Comparison of ENCODE assay signal across 8 cellular contexts in genomic region chr6:2839982-2840793, GRCh38. TPM values are rescaled to one million over a fixed set of nuclear protein-coding genes. Genes with fewer than 3 reads are reported as not detected.
DNase-seq lines count a peak whose midpoint lies in the region; ATAC-seq and TF ChIP-seq lines count a peak whose summit lies in the region.

No MANE protein-coding gene starts in this region.

- H3K9me3 ChIP-seq in CD8-positive, alpha-beta T cell (ENCODE audit: low read length), result no peaks in the 10 kb centered on the region
- no peaks in the 10 kb centered on the region for H3K9me3 ChIP-seq in esophagus (ENCODE audit: control insufficient read depth in 2 of 2, insufficient read depth in 1 of 2, low read depth in 1 of 2, low read length in 1 of 2)
- no peaks in the 10 kb centered on the region for H3K9me3 ChIP-seq in ovary
- H3K9me3 ChIP-seq in BE2C, result no peaks in the 10 kb centered on the region

- CTCF ChIA-PET in CD8-positive, alpha-beta T cell (lab: Charles Lee), result interaction anchor here (0.9 to 12.9 kb wide), 7 partner anchors 49 to 150 kb away, joined by 3 to 306 read pairs (median 11); no protein-coding TSS in a partner anchor
- CTCF ChIA-PET in RWPE1 (lab: Yijun Ruan, JAX), result interaction anchor here (1.1 kb wide), 1 partner anchor 49 kb away, joined by 4 read pairs; no protein-coding TSS in a partner anchor

- H3K27me3 ChIP-seq in CD8-positive, alpha-beta T cell (ENCODE audit: insufficient read depth, low read length), result no peaks in the 10 kb centered on the region
- H3K27me3 ChIP-seq in esophagus (ENCODE audit: control insufficient read depth in 1 of 2, insufficient read depth in 2 of 2, low read length in 2 of 2) (no peaks in the 10 kb centered on the region), ovary (no peaks in the 10 kb centered on the region), BE2C (no peaks in the 10 kb centered on the region)

- H3K9me3 Mint-ChIP-seq in CD8-positive, alpha-beta T cell, result no peaks in the 10 kb centered on the region

- TF ChIP-seq POLR2A in ovary (IDR thresholded peaks at IDR 0.05), result no peak

- POLR2A ChIA-PET in CD8-positive, alpha-beta T cell (lab: Charles Lee), result interaction anchor here (0.9 to 3.4 kb wide), 14 partner anchors 13 to 214 kb away, joined by 3 to 19 read pairs (median 6); partner anchors contain the start of genes NQO2, SERPINB9 and WRNIP1
- POLR2A ChIA-PET in RWPE1 (lab: Yijun Ruan, JAX; ENCODE audit: low non-redundant PET), result no interaction called here

- intact Hi-C loops in CD8-positive, alpha-beta T cell (cut with DNase I, micrococcal nuclease), result loop anchor here (1.0 to 10.0 kb wide), 4 partner anchors 49 to 325 kb away; partner anchors contain the start of gene WRNIP1 (in 1 of the 2)
- intact Hi-C loops in ovary (cut with DNase I), result loop anchor here in 2 of 4 donors (5.0 to 10.0 kb wide), 2 partner anchors 92 to 215 kb away; no protein-coding TSS in a partner anchor

- peak overlapping the region; percentile 76 for H3K4me3 ChIP-seq in CD8-positive, alpha-beta T cell (ENCODE audit: low read depth, low read length)
- H3K4me3 ChIP-seq in esophagus (ENCODE audit: low read depth in 1 of 2, low read length in 2 of 2) (peak overlapping the region; percentile 46 to 63), ovary (peak overlapping the region; percentile 69), BE2C (ENCODE audit: low read depth, low read length) (no peak overlapping the region)

- WGBS in esophagus, 2 donors, result 38 to 59% methylated on average over 12 of the region's 12 CpGs
- 71 to 79% (median 74%) methylated on average over 12 of the region's 12 CpGs for WGBS in ovary, 3 donors

- H3K4me3 Mint-ChIP-seq in CD8-positive, alpha-beta T cell, result peak overlapping the region; percentile 88

- H3K4me1 Mint-ChIP-seq in CD8-positive, alpha-beta T cell (ENCODE audit: low read depth), result peaks cover 61% of the 10 kb centered on the region

- ATAC-seq in CD8-positive, alpha-beta T cell, result no peak
- ATAC-seq in GM18858 (IDR thresholded peaks at IDR 0.05; ENCODE audit: unreplicated experiment) (no peak), HG02938 (IDR thresholded peaks at IDR 0.05; ENCODE audit: unreplicated experiment) (no peak)

- H3K36me3 ChIP-seq in CD8-positive, alpha-beta T cell (ENCODE audit: insufficient read depth, low read length), result peaks cover 27% of the 10 kb centered on the region
- peaks cover 2 to 13% of the 10 kb centered on the region in 2 donors for H3K36me3 ChIP-seq in esophagus (ENCODE audit: control insufficient read depth in 2 of 2, insufficient read depth in 2 of 2, low read length in 1 of 2)
- no peaks in the 10 kb centered on the region for H3K36me3 ChIP-seq in ovary
- no peaks in the 10 kb centered on the region for H3K36me3 ChIP-seq in BE2C

- H3K4me1 ChIP-seq in CD8-positive, alpha-beta T cell (ENCODE audit: insufficient read depth, low read length), result peaks cover 28% of the 10 kb centered on the region
- peaks cover 7 to 13% of the 10 kb centered on the region in 2 donors for H3K4me1 ChIP-seq in esophagus (ENCODE audit: control insufficient read depth in 2 of 2, insufficient read depth in 2 of 2, low read length in 1 of 2)
- peaks cover 7% of the 10 kb centered on the region for H3K4me1 ChIP-seq in ovary (ENCODE audit: insufficient read depth)
- H3K4me1 ChIP-seq in BE2C, result no peaks in the 10 kb centered on the region

- DNase-seq in CD8-positive, alpha-beta T cell, result no peak
- DNase-seq in RWPE1 (ENCODE audit: low spot score), result no peak
- no peak for DNase-seq in ovary
- no peak for DNase-seq in BE2C
- no peak for DNase-seq in RPMI8226

- no peak for TF ChIP-seq EP300 in ovary (IDR thresholded peaks at IDR 0.05)

- H3K36me3 Mint-ChIP-seq in CD8-positive, alpha-beta T cell, result peaks cover 47% of the 10 kb centered on the region

- H3K27ac Mint-ChIP-seq in CD8-positive, alpha-beta T cell, result peak overlapping the region; percentile 92

- no peak overlapping the region for H3K27ac ChIP-seq in CD8-positive, alpha-beta T cell (ENCODE audit: low read depth, low read length)
- H3K27ac ChIP-seq in RWPE1, result peak overlapping the region; percentile 95
- H3K27ac ChIP-seq in esophagus (ENCODE audit: low read depth in 2 of 2, low read length in 1 of 2), result peak overlapping the region; percentile 90 to 97
- H3K27ac ChIP-seq in ovary, result peak overlapping the region; percentile 75 to 89

- no peak for TF ChIP-seq CTCF in CD8-positive, alpha-beta T cell (IDR thresholded peaks at IDR 0.05)
- TF ChIP-seq CTCF in RWPE1 (conservative IDR thresholded peaks at IDR 0.05; ENCODE audit: low read depth), result no peak
- TF ChIP-seq CTCF in ovary (IDR thresholded peaks at IDR 0.05), result no peak
- TF ChIP-seq CTCF in BE2C (IDR thresholded peaks at IDR 0.05; ENCODE audit: low read depth, low read length), result no peak

- no peaks in the 10 kb centered on the region for H3K27me3 Mint-ChIP-seq in CD8-positive, alpha-beta T cell (ENCODE audit: low read depth)

RNA-seq across cellular contexts. Expression of gene SERPINB1, which starts 1.5 kb away (rescaled TPM):
- 10 to 100 TPM; 48.8 to 50.7 TPM for total RNA-seq in CD8-positive, alpha-beta T cell
- polyA plus RNA-seq in esophagus, result 100 to 1,000 TPM; 302 to 549 TPM
- 10 to 100 TPM; 13.5 to 38.1 (median 27.7) TPM for total RNA-seq in ovary
- 10 to 100 TPM; 25.9 to 57.0 TPM for polyA plus RNA-seq in ovary
- polyA plus RNA-seq in BE2C (2012; ENCODE audit: insufficient read depth, insufficient read length, low read depth), result 0.74 TPM
